ENCODE assay signal across 8 cellular contexts in genomic region chr2:112584891-112585250, GRCh38. TPM values are rescaled to one million over a fixed set of nuclear protein-coding genes. Genes with fewer than 3 reads are reported as not detected.
DNase-seq lines count a peak whose midpoint lies in the region; ATAC-seq and TF ChIP-seq lines count a peak whose summit lies in the region.

No MANE protein-coding gene starts in this region.

- TF ChIP-seq CTCF in astrocyte of the spinal cord (IDR thresholded peaks at IDR 0.05; ENCODE audit: low read depth, low read length) (no peak), right lobe of liver (IDR thresholded peaks at IDR 0.05) (no peak), thyroid gland (IDR thresholded peaks at IDR 0.05) (no peak)

- H3K27me3 Mint-ChIP-seq in activated CD4-positive, alpha-beta T cell treated with anti-CD3 and anti-CD28 coated beads, Interleukin-2, amount 10 ng/mL, durations not matched to agents 7 days and 5 days: no peaks in the 10 kb centered on the region

- no peak for DNase-seq in activated CD4-positive, alpha-beta T cell treated with anti-CD3 and anti-CD28 coated beads, Interleukin-2, amount 10 ng/mL, durations not matched to agents 7 days and 5 days
- DNase-seq in activated CD4-positive, alpha-beta T cell treated with anti-CD3 and anti-CD28 coated beads, Interleukin-2, amount 50 U/mL, for 1 hour: no peak
- peak; percentile 5 for DNase-seq in astrocyte of the spinal cord (ENCODE audit: low read depth, low spot score)
- DNase-seq in right lobe of liver: no peak
- DNase-seq in thyroid gland: no peak

- H3K9me3 ChIP-seq in right lobe of liver: no peaks in the 10 kb centered on the region
- no peaks in the 10 kb centered on the region for H3K9me3 ChIP-seq in thyroid gland

- 50% methylated on average over 2 of the region's 3 CpGs for WGBS in right lobe of liver (ENCODE audit: insufficient coverage, low coverage, low lambda C conversion rate, missing lambda C conversion rate)
- WGBS in thyroid gland, 2 donors: 62 to 63% methylated on average over 3 of the region's 3 CpGs

- POLR2A ChIA-PET in activated CD4-positive, alpha-beta T cell treated with anti-CD3 and anti-CD28 coated beads, Interleukin-2, amount 10 ng/mL, durations not matched to agents 7 days and 5 days (lab: Charles Lee): interaction anchor here (0.6 to 0.8 kb wide), 2 partner anchors 11 to 40 kb away, joined by 3 to 5 read pairs; no protein-coding TSS in a partner anchor

- H3K4me1 Mint-ChIP-seq in activated CD4-positive, alpha-beta T cell treated with anti-CD3 and anti-CD28 coated beads, Interleukin-2, amount 10 ng/mL, durations not matched to agents 7 days and 5 days: peaks cover 38% of the 10 kb centered on the region

- peaks cover 0 to 13% (median 0%) of the 10 kb centered on the region in 4 donors for H3K4me1 ChIP-seq in right lobe of liver
- H3K4me1 ChIP-seq in thyroid gland: peaks cover 15 to 18% of the 10 kb centered on the region in 2 donors

- in situ Hi-C loops in astrocyte of the spinal cord (cut with HindIII; ENCODE audit: low sequenced_read_pairs): no loop called here

- H3K27ac ChIP-seq in right lobe of liver: peak overlapping the region; percentile 76 to 91 (median 85)
- peak overlapping the region; percentile 83 to 96 (median 95) for H3K27ac ChIP-seq in thyroid gland

- H3K27me3 ChIP-seq in right lobe of liver (no peaks in the 10 kb centered on the region), thyroid gland (no peaks in the 10 kb centered on the region)

- TF ChIP-seq POLR2A in right lobe of liver (IDR thresholded peaks at IDR 0.05) (no peak), thyroid gland (IDR thresholded peaks at IDR 0.05) (no peak)

- peak overlapping the region; percentile 79 for H3K4me3 ChIP-seq in astrocyte of the spinal cord (ENCODE audit: low read depth, low read length)
- peak overlapping the region; percentile 65 to 89 (median 79) for H3K4me3 ChIP-seq in right lobe of liver
- peak overlapping the region; percentile 52 to 66 (median 64) for H3K4me3 ChIP-seq in thyroid gland (replicated peaks in 1 of 3)

- CTCF ChIA-PET in activated CD4-positive, alpha-beta T cell treated with anti-CD3 and anti-CD28 coated beads, Interleukin-2, amount 10 ng/mL, durations not matched to agents 7 days and 5 days (lab: Charles Lee): interaction anchor here (0.8 to 2.2 kb wide), 12 partner anchors 9 to 142 kb away, joined by 3 to 10 read pairs (median 4); no protein-coding TSS in a partner anchor

- H3K27ac Mint-ChIP-seq in activated CD4-positive, alpha-beta T cell treated with anti-CD3 and anti-CD28 coated beads, Interleukin-2, amount 10 ng/mL, durations not matched to agents 7 days and 5 days: peak overlapping the region; percentile 99

- intact Hi-C loops in right lobe of liver (cut with DNase I) (no loop called here), thyroid gland (cut with DNase I) (loop anchor here (5.0 kb wide), 1 partner anchor 103 kb away; the partner anchor contains the start of gene TTL)

- peaks cover 19% of the 10 kb centered on the region for H3K36me3 Mint-ChIP-seq in activated CD4-positive, alpha-beta T cell treated with anti-CD3 and anti-CD28 coated beads, Interleukin-2, amount 10 ng/mL, durations not matched to agents 7 days and 5 days (ENCODE audit: low read depth)

- H3K36me3 ChIP-seq in right lobe of liver (no peaks in the 10 kb centered on the region), thyroid gland (peaks cover 0 to 11% of the 10 kb centered on the region in 2 donors)

- peak overlapping the region; percentile 97 for H3K4me3 Mint-ChIP-seq in activated CD4-positive, alpha-beta T cell treated with anti-CD3 and anti-CD28 coated beads, Interleukin-2, amount 10 ng/mL, durations not matched to agents 7 days and 5 days

- peaks cover 2% of the 10 kb centered on the region for H3K9me3 Mint-ChIP-seq in activated CD4-positive, alpha-beta T cell treated with anti-CD3 and anti-CD28 coated beads, Interleukin-2, amount 10 ng/mL, durations not matched to agents 7 days and 5 days

- ATAC-seq in right lobe of liver (no peak), GM21526 (IDR thresholded peaks at IDR 0.05; ENCODE audit: low FRiP score, unreplicated experiment) (no peak), HG02973 (IDR thresholded peaks at IDR 0.05; ENCODE audit: unreplicated experiment) (no peak), HG03521 (IDR thresholded peaks at IDR 0.05; ENCODE audit: unreplicated experiment) (no peak)

RNA-seq across cellular contexts. Expression of gene CHCHD5, which starts 0.5 kb away (rescaled TPM):
- total RNA-seq in activated CD4-positive, alpha-beta T cell treated with anti-CD3 and anti-CD28 coated beads, Interleukin-2, amount 10 ng/mL, durations not matched to agents 7 days and 5 days: 10 to 100 TPM; 33.5 to 33.6 TPM
- total RNA-seq in right lobe of liver (10 to 100 TPM; 15.1 to 29.5 (median 18.7) TPM), thyroid gland (10 to 100 TPM; 14.6 to 70.6 (median 29.1) TPM)

RNA-seq across cellular contexts. Expression of gene POLR1B, which starts 42.6 kb away (rescaled TPM):
- total RNA-seq in activated CD4-positive, alpha-beta T cell treated with anti-CD3 and anti-CD28 coated beads, Interleukin-2, amount 10 ng/mL, durations not matched to agents 7 days and 5 days: 10 to 100 TPM; 34.6 to 35.2 TPM
- 10 to 100 TPM; 12.2 to 20.5 (median 16.1) TPM for total RNA-seq in right lobe of liver
- 10 to 100 TPM; 18.5 to 27.4 (median 23.2) TPM for total RNA-seq in thyroid gland
